ENCODE assay signal across 8 cellular contexts in genomic region chr6:111604259-111605099, GRCh38. TPM values are rescaled to one million over a fixed set of nuclear protein-coding genes. Genes with fewer than 3 reads are reported as not detected.
DNase-seq lines count a peak whose midpoint lies in the region; ATAC-seq and TF ChIP-seq lines count a peak whose summit lies in the region.

No MANE protein-coding gene starts in this region.

- H3K4me2 ChIP-seq in KMS-11: peak overlapping the region; percentile 60; the same call in 1 of the 2 replicates

- DNase-seq in C1 segment of cervical spinal cord (lab: John Stamatoyannopoulos, UW) (peak in 10 of 14 donors; percentile 34 to 79 (median 66)), astrocyte of the spinal cord (ENCODE audit: low read depth, low spot score) (peak; percentile 84), sciatic nerve (ENCODE audit: low spot score) (peak; percentile 78), T1000 (lab: John Stamatoyannopoulos, UW) (no peak)

- intact Hi-C loops in sciatic nerve (cut with DNase I): no loop called here

- H4K20me1 ChIP-seq in KMS-11 (ENCODE audit: insufficient read depth): no peaks in the 10 kb centered on the region

- H3K9me3 ChIP-seq in iPS-18a (ENCODE audit: control insufficient read depth, low read depth, low read length): no peaks in the 10 kb centered on the region

- no peak overlapping the region for H2AFZ ChIP-seq in KMS-11 (ENCODE audit: low read depth)

- H3K4me1 ChIP-seq in KMS-11 (ENCODE audit: low read depth, poor library complexity, severe bottlenecking) (peaks cover 4% of the 10 kb centered on the region), iPS-18a (ENCODE audit: control insufficient read depth, low read depth, low read length) (peaks cover 28% of the 10 kb centered on the region)

- H3K9ac ChIP-seq in KMS-11 (no peak overlapping the region), iPS-18a (ENCODE audit: low read length) (peak overlapping the region; percentile 52)

- H3K36me3 ChIP-seq in KMS-11 (ENCODE audit: insufficient read depth) (no peaks in the 10 kb centered on the region), iPS-18a (ENCODE audit: control insufficient read depth, low read depth, low read length) (no peaks in the 10 kb centered on the region)

- H3K4me3 ChIP-seq in KMS-11 (IDR thresholded peaks at IDR 0.05; ENCODE audit: insufficient read depth, low read depth, low read length) (no peak overlapping the region), astrocyte of the spinal cord (ENCODE audit: low read depth, low read length) (peak overlapping the region; percentile 61), iPS-18a (ENCODE audit: low read length) (peak overlapping the region; percentile 76)

- peak; percentile 75 for ATAC-seq in sciatic nerve
- ATAC-seq in HG02571 (IDR thresholded peaks at IDR 0.05; ENCODE audit: unreplicated experiment): no peak
- ATAC-seq in HG03039 (IDR thresholded peaks at IDR 0.05; ENCODE audit: unreplicated experiment): no peak

- in situ Hi-C loops in astrocyte of the spinal cord (cut with HindIII; ENCODE audit: low sequenced_read_pairs): no loop called here

- H3K27me3 ChIP-seq in KMS-11 (ENCODE audit: insufficient read depth, low read depth): no peaks in the 10 kb centered on the region
- H3K27me3 ChIP-seq in iPS-18a (ENCODE audit: control insufficient read depth, insufficient read depth, low read length): no peaks in the 10 kb centered on the region

- H3K79me2 ChIP-seq in KMS-11 (ENCODE audit: insufficient read depth, low read depth): no peaks in the 10 kb centered on the region

- H3K27ac ChIP-seq in KMS-11 (no peak overlapping the region), iPS-18a (ENCODE audit: low read length) (no peak overlapping the region)

- no peak for TF ChIP-seq CTCF in KMS-11 (conservative IDR thresholded peaks at IDR 0.05; ENCODE audit: low read depth, low read length)
- no peak for TF ChIP-seq CTCF in astrocyte of the spinal cord (IDR thresholded peaks at IDR 0.05; ENCODE audit: low read depth, low read length)

RNA-seq across cellular contexts. Expression of gene TRAF3IP2, which starts 1.2 kb away (rescaled TPM):
- total RNA-seq in sciatic nerve: 11.6 TPM
